12 cellular contexts compared by ENCODE assay signal in the genomic region with DNA sequence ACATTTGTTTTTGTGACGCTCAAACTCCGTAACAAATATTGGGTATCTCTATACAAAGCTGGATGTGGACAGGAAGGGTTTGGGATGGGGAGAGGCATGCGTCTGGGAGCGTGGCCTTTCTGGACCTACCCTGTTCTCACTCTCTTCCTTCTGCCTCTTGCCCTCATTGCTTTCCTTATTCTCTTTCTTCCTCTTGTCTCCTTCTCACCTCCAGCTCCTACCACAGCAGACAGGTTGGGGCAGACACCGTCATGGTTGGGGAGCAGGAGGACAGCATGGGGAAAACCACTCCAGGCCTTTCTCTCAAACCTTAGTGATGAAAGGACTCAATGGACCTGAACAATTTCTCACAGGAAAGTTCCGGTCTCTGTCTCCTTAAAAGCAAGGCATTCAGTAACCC.
DNase-seq lines count a peak whose midpoint lies in the region; ATAC-seq and TF ChIP-seq lines count a peak whose summit lies in the region.
"Had no signal": no experiment of that assay in that cellular context is flagged by ENCODE, and none has a peak within 500 bp of the region (broad histone marks: within the 10 kb centered on the region; RNA-seq: fewer than 3 reads in every experiment).

No MANE protein-coding gene starts in this region.

- no peak overlapping the region for H3K4me3 ChIP-seq in lower lobe of right lung
- H3K4me3 ChIP-seq in suprapubic skin, result no peak overlapping the region
- H3K4me3 ChIP-seq: MG63 had no signal

- H3K9me3 Mint-ChIP-seq in activated CD4-positive, alpha-beta T cell treated with anti-CD3 and anti-CD28 coated beads for 36 hours (ENCODE audit: low read depth), result no peaks in the 10 kb centered on the region
- no peaks in the 10 kb centered on the region for H3K9me3 Mint-ChIP-seq in activated naive CD8-positive, alpha-beta T cell treated with anti-CD3 and anti-CD28 coated beads, Interleukin-2, amount 50 U/mL, for 24 hours
- H3K9me3 Mint-ChIP-seq in glutamatergic neuron (ENCODE audit: unreplicated experiment), result no peaks in the 10 kb centered on the region

- H3K4me1 ChIP-seq in lower lobe of right lung, result peaks cover 45% of the 10 kb centered on the region
- H3K4me1 ChIP-seq in suprapubic skin, result peaks cover 25% of the 10 kb centered on the region

- peaks cover 83% of the 10 kb centered on the region for H3K4me1 Mint-ChIP-seq in activated CD4-positive, alpha-beta T cell treated with anti-CD3 and anti-CD28 coated beads for 36 hours
- H3K4me1 Mint-ChIP-seq in activated naive CD8-positive, alpha-beta T cell treated with anti-CD3 and anti-CD28 coated beads, Interleukin-2, amount 50 U/mL, for 24 hours, result peaks cover 87% of the 10 kb centered on the region
- H3K4me1 Mint-ChIP-seq in glutamatergic neuron (ENCODE audit: low read depth, unreplicated experiment), result no peaks in the 10 kb centered on the region

- H3K27me3 Mint-ChIP-seq in activated CD4-positive, alpha-beta T cell treated with anti-CD3 and anti-CD28 coated beads for 36 hours, result no peaks in the 10 kb centered on the region
- no peaks in the 10 kb centered on the region for H3K27me3 Mint-ChIP-seq in activated naive CD8-positive, alpha-beta T cell treated with anti-CD3 and anti-CD28 coated beads, Interleukin-2, amount 50 U/mL, for 24 hours
- no peaks in the 10 kb centered on the region for H3K27me3 Mint-ChIP-seq in glutamatergic neuron (ENCODE audit: unreplicated experiment)

- WGBS in suprapubic skin, result 77% methylated on average over 6 of the region's 6 CpGs

- no peak overlapping the region for H3K4me3 Mint-ChIP-seq in activated CD4-positive, alpha-beta T cell treated with anti-CD3 and anti-CD28 coated beads for 36 hours
- H3K4me3 Mint-ChIP-seq in activated naive CD8-positive, alpha-beta T cell treated with anti-CD3 and anti-CD28 coated beads, Interleukin-2, amount 50 U/mL, for 24 hours, result peak overlapping the region; percentile 53
- no peak overlapping the region for H3K4me3 Mint-ChIP-seq in glutamatergic neuron (ENCODE audit: unreplicated experiment)

- H3K27ac Mint-ChIP-seq in activated CD4-positive, alpha-beta T cell treated with anti-CD3 and anti-CD28 coated beads for 36 hours, result peak overlapping the region; percentile 72
- peak overlapping the region; percentile 94 for H3K27ac Mint-ChIP-seq in activated naive CD8-positive, alpha-beta T cell treated with anti-CD3 and anti-CD28 coated beads, Interleukin-2, amount 50 U/mL, for 24 hours
- H3K27ac Mint-ChIP-seq in glutamatergic neuron (ENCODE audit: unreplicated experiment), result no peak overlapping the region

- no peak for ATAC-seq in activated CD4-positive, alpha-beta T cell treated with anti-CD3 and anti-CD28 coated beads for 36 hours
- ATAC-seq in activated naive CD8-positive, alpha-beta T cell treated with anti-CD3 and anti-CD28 coated beads, Interleukin-2, amount 50 U/mL, for 24 hours, result no peak
- ATAC-seq in lower lobe of right lung, result no peak

- intact Hi-C loops in activated CD4-positive, alpha-beta T cell treated with anti-CD3 and anti-CD28 coated beads for 36 hours (cut with DNase I, micrococcal nuclease), result loop anchor here (1.0 to 10.0 kb wide), 9 partner anchors 10 to 511 kb away; partner anchors contain the start of gene ZFP36L1 (in 1 of the 2)
- intact Hi-C loops in lower lobe of right lung (cut with DNase I), result no loop called here

- TF ChIP-seq POLR2A in suprapubic skin (IDR thresholded peaks at IDR 0.05), result no peak

- CTCF ChIA-PET in activated CD4-positive, alpha-beta T cell treated with anti-CD3 and anti-CD28 coated beads for 36 hours (lab: Charles Lee), result interaction anchor here (0.6 to 1.7 kb wide), 4 partner anchors 8 to 222 kb away, joined by 3 to 7 read pairs (median 3); no protein-coding TSS in a partner anchor

- H3K9me3 ChIP-seq in lower lobe of right lung (no peaks in the 10 kb centered on the region), suprapubic skin (no peaks in the 10 kb centered on the region)
- H3K9me3 ChIP-seq: MG63, thoracic aorta had no signal

- no peak for DNase-seq in activated CD4-positive, alpha-beta T cell treated with anti-CD3 and anti-CD28 coated beads for 36 hours
- no peak for DNase-seq in activated CD4-positive, alpha-beta T cell treated with anti-CD3 and anti-CD28 coated beads for 48 hours
- DNase-seq in activated naive CD8-positive, alpha-beta T cell treated with anti-CD3 and anti-CD28 coated beads, Interleukin-2, amount 50 U/mL, for 24 hours, result no peak
- DNase-seq in lower lobe of right lung (no peak), suprapubic skin (ENCODE audit: low spot score in 2 of 2) (no peak), GM19240 (ENCODE audit: insufficient read length, low spot score) (no peak), glutamatergic neuron (no peak)
- DNase-seq in stimulated activated naive CD4-positive, alpha-beta T cell (lab: John Stamatoyannopoulos, UW), result no peak
- DNase-seq: amygdala; MG63; NK-92 treated with Interleukin-12 subunit alpha and Interleukin-12 subunit beta, amount 100 ng/mL, for 24 hours had no signal

- TF ChIP-seq CTCF in lower lobe of right lung (IDR thresholded peaks at IDR 0.05) (no peak), suprapubic skin (IDR thresholded peaks at IDR 0.05) (no peak), glutamatergic neuron (IDR thresholded peaks at IDR 0.05; ENCODE audit: partially characterized antibody, unreplicated experiment) (no peak)

- peaks cover 5% of the 10 kb centered on the region for H3K36me3 Mint-ChIP-seq in activated CD4-positive, alpha-beta T cell treated with anti-CD3 and anti-CD28 coated beads for 36 hours (ENCODE audit: low read depth)
- H3K36me3 Mint-ChIP-seq in activated naive CD8-positive, alpha-beta T cell treated with anti-CD3 and anti-CD28 coated beads, Interleukin-2, amount 50 U/mL, for 24 hours (ENCODE audit: low read depth), result peaks cover 3% of the 10 kb centered on the region
- no peaks in the 10 kb centered on the region for H3K36me3 Mint-ChIP-seq in glutamatergic neuron (ENCODE audit: unreplicated experiment)

- H3K36me3 ChIP-seq in lower lobe of right lung (no peaks in the 10 kb centered on the region), suprapubic skin (no peaks in the 10 kb centered on the region)
- H3K36me3 ChIP-seq: MG63, thoracic aorta had no signal

- no peak for TF ChIP-seq EP300 in suprapubic skin (IDR thresholded peaks at IDR 0.05)

- POLR2A ChIA-PET in activated CD4-positive, alpha-beta T cell treated with anti-CD3 and anti-CD28 coated beads for 36 hours (lab: Charles Lee), result no interaction called here

- H3K27me3 ChIP-seq in lower lobe of right lung (ENCODE audit: low read depth) (no peaks in the 10 kb centered on the region), suprapubic skin (no peaks in the 10 kb centered on the region)
- H3K27me3 ChIP-seq: MG63 had no signal

- peak overlapping the region; percentile 44 for H3K27ac ChIP-seq in lower lobe of right lung
- H3K27ac ChIP-seq in suprapubic skin, result peak overlapping the region; percentile 72
- H3K27ac ChIP-seq: thoracic aorta had no signal
